Comparison of ENCODE assay signal across 8 cellular contexts in the genomic region with DNA sequence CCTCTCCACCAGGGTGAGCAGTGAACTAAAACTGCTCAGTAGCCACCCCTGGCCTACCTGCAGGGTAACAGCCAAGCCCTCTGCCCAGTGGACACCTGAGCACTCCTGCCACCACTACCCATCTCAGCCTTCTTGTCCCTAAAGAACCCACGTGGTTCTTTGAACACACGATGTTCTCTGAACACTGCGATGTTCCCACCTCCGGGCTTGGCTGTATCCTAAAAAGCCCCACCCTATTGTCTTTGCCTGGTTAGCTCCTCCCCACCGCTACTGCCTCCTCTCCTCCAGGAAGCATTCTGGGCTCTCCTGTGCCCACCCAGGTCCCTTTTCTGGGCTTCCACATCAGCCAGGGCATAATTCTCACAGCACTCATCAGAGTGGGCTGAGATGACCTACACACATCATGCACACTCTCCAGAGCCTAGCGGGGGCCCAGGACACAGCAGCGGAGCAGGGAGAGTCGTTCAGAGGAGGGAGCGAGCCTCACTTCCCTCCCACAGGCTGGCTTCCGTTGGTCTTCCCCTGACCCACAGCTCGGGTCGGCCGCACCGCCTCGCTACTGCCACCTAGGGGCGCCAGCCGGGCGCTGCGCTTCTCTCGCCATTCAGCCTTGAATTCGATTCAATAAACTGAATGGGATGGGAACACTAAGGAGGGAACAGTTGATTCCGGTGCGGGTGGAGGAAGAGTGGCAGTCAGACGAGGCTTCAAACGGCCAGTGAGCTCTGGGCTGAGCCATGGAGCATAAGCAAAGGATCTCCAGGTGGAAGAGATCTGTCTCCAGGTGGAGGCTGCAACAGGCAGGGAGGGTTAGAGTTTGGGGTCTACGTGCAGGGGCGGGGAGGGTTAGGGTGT. TPM values are rescaled to one million over a fixed set of nuclear protein-coding genes. Genes with fewer than 3 reads are reported as not detected.
DNase-seq lines count a peak whose midpoint lies in the region; ATAC-seq and TF ChIP-seq lines count a peak whose summit lies in the region.

No MANE protein-coding gene starts in this region.

- H3K4me3 Mint-ChIP-seq in Calu3 (ENCODE audit: low read depth, unreplicated experiment), result peak overlapping the region; percentile 72

- H3K4me1 Mint-ChIP-seq in Calu3 (ENCODE audit: low read depth, unreplicated experiment), result peaks cover 23% of the 10 kb centered on the region

- no peak overlapping the region for H3K4me3 ChIP-seq in lower leg skin (ENCODE audit: low read depth, poor library complexity, severe bottlenecking)

- H3K36me3 Mint-ChIP-seq in Calu3 (ENCODE audit: insufficient read depth, unreplicated experiment), result peaks cover 29% of the 10 kb centered on the region

- peak; percentile 62 for TF ChIP-seq CTCF in Calu3 (IDR thresholded peaks at IDR 0.05; ENCODE audit: unreplicated experiment)
- peak in 1 of 3 donors; percentile 93 for TF ChIP-seq CTCF in lower leg skin (IDR thresholded peaks at IDR 0.05)

- intact Hi-C loops in Calu3 (cut with micrococcal nuclease; ENCODE audit: unreplicated experiment) (no loop called here), lower leg skin (cut with DNase I; ENCODE audit: low total_unique reads) (loop anchor here (10.0 kb wide), 1 partner anchor 147 kb away; no protein-coding TSS in a partner anchor)

- peak overlapping the region; percentile 73 for H3K27ac Mint-ChIP-seq in Calu3 (ENCODE audit: unreplicated experiment)

- TF ChIP-seq POLR2A in lower leg skin (IDR thresholded peaks at IDR 0.05), result no peak

- CTCF ChIA-PET in Calu3 (lab: Charles Lee), result interaction anchor here (0.6 to 1.0 kb wide), 2 partner anchors 12 to 58 kb away, joined by 3 to 4 read pairs; a partner anchor contains a TSS

- H3K27me3 Mint-ChIP-seq in Calu3 (ENCODE audit: unreplicated experiment), result no peaks in the 10 kb centered on the region

- H3K9me3 Mint-ChIP-seq in Calu3 (ENCODE audit: low read depth, unreplicated experiment), result no peaks in the 10 kb centered on the region

- peak; percentile 41 for ATAC-seq in HG02852 (IDR thresholded peaks at IDR 0.05; ENCODE audit: unreplicated experiment)

- 6 to 8% methylated on average over 27 of the region's 27 CpGs for WGBS in lower leg skin, 2 donors

- DNase-seq in Calu3 (peak; percentile 82), NCI-H526 treated with DMSO at 0.1 percent for 48 hours (lab: John Stamatoyannopoulos, UW) (peak; percentile 16), ecto neural progenitor cell (ENCODE audit: low spot score) (peak; percentile 93), lower leg skin (ENCODE audit: low spot score in 2 of 2) (peak; percentile 77 to 97), NCI-H187 treated with DMSO at 0.1 percent for 48 hours (lab: John Stamatoyannopoulos, UW) (no peak)
- peak; percentile 84 to 89 for DNase-seq in activated CD4-positive, alpha-beta T cell treated with anti-CD3 and anti-CD28 coated beads, Interleukin-2, amount 50 U/mL, for 48 hours
- DNase-seq in stimulated activated CD4-positive, alpha-beta T cell treated with anti-CD3 and anti-CD28 coated beads, Interleukin-4, amount 100 ng/mL, for 24 hours, result peak; percentile 77

- BruUV-seq in Calu3 (replicated peaks; lab: Mats Ljungman, UMichigan), result no TSS peak

RNA-seq across cellular contexts. Expression of a gene that starts 3.2 kb away (rescaled TPM):
- total RNA-seq in Calu3 (2022) (81.2 and 84.9 TPM in 2 replicates), lower leg skin (10 to 100 TPM; 24.8 to 49.2 (median 30.9) TPM)

RNA-seq across cellular contexts. Expression of a gene that starts 50.3 kb away (rescaled TPM):
- not detected in 2 replicates for total RNA-seq in Calu3 (2022)
- under 1 TPM in 1 of 4 donors, not detected in 3; 0.81 TPM for total RNA-seq in lower leg skin

RNA-seq across cellular contexts. Expression of a gene that starts 58.8 kb away (rescaled TPM):
- total RNA-seq in Calu3 (2022) (55.0 and 57.8 TPM in 2 replicates), lower leg skin (100 to 1,000 TPM in 1 of 4 donors, 10 to 100 TPM in 3; 36.8 to 119 (median 51.7) TPM)
